ENCODE assay signal across 2 cellular contexts in the genomic region with DNA sequence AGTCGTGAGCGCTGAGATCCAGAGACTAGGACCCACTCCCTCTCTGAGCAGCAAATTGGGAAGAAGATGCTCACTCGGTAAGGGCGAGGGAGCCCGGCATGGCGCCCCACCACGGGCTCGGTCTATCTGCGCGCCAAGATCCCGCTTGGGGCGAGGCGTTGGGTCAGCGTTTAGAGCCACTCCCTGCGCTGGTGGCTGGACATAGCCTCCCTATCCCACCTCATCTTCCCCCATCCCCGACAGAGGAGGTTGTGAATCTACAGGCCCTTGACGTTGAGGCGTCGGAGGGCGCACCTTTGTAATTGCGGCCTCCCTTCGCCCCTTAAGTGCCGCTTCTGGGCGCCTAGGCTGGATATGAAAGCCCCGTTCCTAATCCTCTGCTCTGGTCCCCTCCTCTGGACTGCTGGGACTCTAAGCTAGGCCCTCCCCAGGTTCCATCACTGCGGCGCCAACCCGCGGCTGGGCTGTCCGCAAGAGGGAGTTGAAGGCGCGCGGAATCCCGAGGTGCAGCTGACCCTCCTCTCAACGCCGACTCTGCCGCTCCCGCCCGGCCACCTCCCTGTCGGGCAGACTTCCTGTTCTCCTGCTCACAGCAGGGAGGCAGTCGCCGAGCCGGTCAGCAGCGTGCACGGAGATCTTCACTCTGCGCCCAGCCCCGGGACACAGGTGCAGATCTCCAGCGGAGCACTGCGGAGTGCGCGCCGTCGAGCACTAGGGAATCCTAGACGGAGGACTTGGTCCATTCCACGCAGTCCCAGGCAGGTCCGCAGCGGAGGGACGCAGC.
A peak's percentile ranks its signal among the peaks of the same experiment; 100 is the strongest.
TF ChIP-seq lines count a peak whose summit lies in the region.

No MANE protein-coding gene starts in this region.

TF ChIP-seq in endothelial cell of umbilical vein, 7 proteins besides CTCF, POLR2A, EP300 and RAD21:
- TF ChIP-seq FOS (IDR thresholded peaks at IDR 0.05; ENCODE audit: borderline replicate concordance, insufficient read depth, low read length) = no peak
- TF ChIP-seq EZH2 (IDR thresholded peaks at IDR 0.05; ENCODE audit: borderline replicate concordance, low read depth, low read length, severe bottlenecking) = peak; percentile 99

TF ChIP-seq in neural cell, 6 proteins besides CTCF, POLR2A, EP300 and RAD21:
- TF ChIP-seq POLR2AphosphoS5 (IDR thresholded peaks at IDR 0.05) (no peak), SMC3 (conservative IDR thresholded peaks at IDR 0.05; ENCODE audit: poor library complexity) (no peak), EZH2 (IDR thresholded peaks at IDR 0.05; ENCODE audit: borderline replicate concordance, insufficient read depth, low read length, poor library complexity, severe bottlenecking) (peak; percentile 34)
- TF ChIP-seq, protein P1, sequence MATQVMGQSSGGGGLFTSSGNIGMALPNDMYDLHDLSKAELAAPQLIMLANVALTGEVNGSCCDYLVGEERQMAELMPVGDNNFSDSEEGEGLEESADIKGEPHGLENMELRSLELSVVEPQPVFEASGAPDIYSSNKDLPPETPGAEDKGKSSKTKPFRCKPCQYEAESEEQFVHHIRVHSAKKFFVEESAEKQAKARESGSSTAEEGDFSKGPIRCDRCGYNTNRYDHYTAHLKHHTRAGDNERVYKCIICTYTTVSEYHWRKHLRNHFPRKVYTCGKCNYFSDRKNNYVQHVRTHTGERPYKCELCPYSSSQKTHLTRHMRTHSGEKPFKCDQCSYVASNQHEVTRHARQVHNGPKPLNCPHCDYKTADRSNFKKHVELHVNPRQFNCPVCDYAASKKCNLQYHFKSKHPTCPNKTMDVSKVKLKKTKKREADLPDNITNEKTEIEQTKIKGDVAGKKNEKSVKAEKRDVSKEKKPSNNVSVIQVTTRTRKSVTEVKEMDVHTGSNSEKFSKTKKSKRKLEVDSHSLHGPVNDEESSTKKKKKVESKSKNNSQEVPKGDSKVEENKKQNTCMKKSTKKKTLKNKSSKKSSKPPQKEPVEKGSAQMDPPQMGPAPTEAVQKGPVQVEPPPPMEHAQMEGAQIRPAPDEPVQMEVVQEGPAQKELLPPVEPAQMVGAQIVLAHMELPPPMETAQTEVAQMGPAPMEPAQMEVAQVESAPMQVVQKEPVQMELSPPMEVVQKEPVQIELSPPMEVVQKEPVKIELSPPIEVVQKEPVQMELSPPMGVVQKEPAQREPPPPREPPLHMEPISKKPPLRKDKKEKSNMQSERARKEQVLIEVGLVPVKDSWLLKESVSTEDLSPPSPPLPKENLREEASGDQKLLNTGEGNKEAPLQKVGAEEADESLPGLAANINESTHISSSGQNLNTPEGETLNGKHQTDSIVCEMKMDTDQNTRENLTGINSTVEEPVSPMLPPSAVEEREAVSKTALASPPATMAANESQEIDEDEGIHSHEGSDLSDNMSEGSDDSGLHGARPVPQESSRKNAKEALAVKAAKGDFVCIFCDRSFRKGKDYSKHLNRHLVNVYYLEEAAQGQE (IDR thresholded peaks at IDR 0.05; ENCODE audit: borderline replicate concordance) = no peak
